1 cellular context compared by ENCODE assay signal in genomic region chr3:112973325-112974177, GRCh38.
TF ChIP-seq lines count a peak whose summit lies in the region.

No MANE protein-coding gene starts in this region.

TF ChIP-seq in SK-N-SH treated with all-trans-retinoic acid at 6 μM for 48 hours, 23 proteins besides CTCF, POLR2A, EP300 and RAD21 (continued from another document):
- TF ChIP-seq, protein P1, sequence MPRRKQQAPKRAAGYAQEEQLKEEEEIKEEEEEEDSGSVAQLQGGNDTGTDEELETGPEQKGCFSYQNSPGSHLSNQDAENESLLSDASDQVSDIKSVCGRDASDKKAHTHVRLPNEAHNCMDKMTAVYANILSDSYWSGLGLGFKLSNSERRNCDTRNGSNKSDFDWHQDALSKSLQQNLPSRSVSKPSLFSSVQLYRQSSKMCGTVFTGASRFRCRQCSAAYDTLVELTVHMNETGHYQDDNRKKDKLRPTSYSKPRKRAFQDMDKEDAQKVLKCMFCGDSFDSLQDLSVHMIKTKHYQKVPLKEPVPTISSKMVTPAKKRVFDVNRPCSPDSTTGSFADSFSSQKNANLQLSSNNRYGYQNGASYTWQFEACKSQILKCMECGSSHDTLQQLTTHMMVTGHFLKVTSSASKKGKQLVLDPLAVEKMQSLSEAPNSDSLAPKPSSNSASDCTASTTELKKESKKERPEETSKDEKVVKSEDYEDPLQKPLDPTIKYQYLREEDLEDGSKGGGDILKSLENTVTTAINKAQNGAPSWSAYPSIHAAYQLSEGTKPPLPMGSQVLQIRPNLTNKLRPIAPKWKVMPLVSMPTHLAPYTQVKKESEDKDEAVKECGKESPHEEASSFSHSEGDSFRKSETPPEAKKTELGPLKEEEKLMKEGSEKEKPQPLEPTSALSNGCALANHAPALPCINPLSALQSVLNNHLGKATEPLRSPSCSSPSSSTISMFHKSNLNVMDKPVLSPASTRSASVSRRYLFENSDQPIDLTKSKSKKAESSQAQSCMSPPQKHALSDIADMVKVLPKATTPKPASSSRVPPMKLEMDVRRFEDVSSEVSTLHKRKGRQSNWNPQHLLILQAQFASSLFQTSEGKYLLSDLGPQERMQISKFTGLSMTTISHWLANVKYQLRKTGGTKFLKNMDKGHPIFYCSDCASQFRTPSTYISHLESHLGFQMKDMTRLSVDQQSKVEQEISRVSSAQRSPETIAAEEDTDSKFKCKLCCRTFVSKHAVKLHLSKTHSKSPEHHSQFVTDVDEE (CRISPR knock-in tag; IDR thresholded peaks at IDR 0.05) = no peak
- TF ChIP-seq ZC3H10 (CRISPR knock-in tag; IDR thresholded peaks at IDR 0.05) (no peak), ESRRG (CRISPR knock-in tag; IDR thresholded peaks at IDR 0.05) (no peak), BACH2 (CRISPR knock-in tag; IDR thresholded peaks at IDR 0.05; ENCODE audit: borderline replicate concordance) (no peak), CSRNP3 (CRISPR knock-in tag; IDR thresholded peaks at IDR 0.05) (no peak), ZFP3 (CRISPR knock-in tag; IDR thresholded peaks at IDR 0.05) (no peak), ISL1 (CRISPR knock-in tag; IDR thresholded peaks at IDR 0.05) (no peak)
